Comparison of ENCODE assay signal across 9 cellular contexts in genomic region chr4:123449780-123450179, GRCh38. TPM values are rescaled to one million over a fixed set of nuclear protein-coding genes. Genes with fewer than 3 reads are reported as not detected.
DNase-seq lines count a peak whose midpoint lies in the region; ATAC-seq and TF ChIP-seq lines count a peak whose summit lies in the region.
"Had no signal": no experiment of that assay in that cellular context is flagged by ENCODE, and none has a peak within 500 bp of the region (broad histone marks: within the 10 kb centered on the region; RNA-seq: fewer than 3 reads in every experiment).

No MANE protein-coding gene starts in this region.

- H3K36me3 Mint-ChIP-seq in naive thymus-derived CD4-positive, alpha-beta T cell, result peaks cover 0 to 6% (median 0%) of the 10 kb centered on the region in 5 donors

- no peaks in the 10 kb centered on the region for H3K36me3 ChIP-seq in naive thymus-derived CD4-positive, alpha-beta T cell (ENCODE audit: control insufficient read depth in 2 of 3, insufficient read depth in 3 of 3, low read length in 3 of 3)

- H3K4me1 Mint-ChIP-seq in naive thymus-derived CD4-positive, alpha-beta T cell, result peaks cover 0 to 29% (median 4%) of the 10 kb centered on the region in 7 donors

- no peaks in the 10 kb centered on the region for H3K27me3 Mint-ChIP-seq in naive thymus-derived CD4-positive, alpha-beta T cell

- peaks cover 0 to 4% (median 0%) of the 10 kb centered on the region in 11 donors for H3K9me3 Mint-ChIP-seq in naive thymus-derived CD4-positive, alpha-beta T cell
- H3K9me3 Mint-ChIP-seq: T-helper 1 cell treated with Interleukin-12 subunit alpha and Interleukin-12 subunit beta and Interleukin-4 antibody, amounts not matched to agents 30 μg/mL and 1 μg/mL, for 36 hours had no signal

- H3K4me1 ChIP-seq in naive thymus-derived CD4-positive, alpha-beta T cell (ENCODE audit: control insufficient read depth in 2 of 2, insufficient read depth in 2 of 2, low read length in 2 of 2), result no peaks in the 10 kb centered on the region

- intact Hi-C loops in naive thymus-derived CD4-positive, alpha-beta T cell (cut with micrococcal nuclease), result loop anchor here in 1 of 2 donors (10.0 kb wide), 1 partner anchor 55 kb away; the partner anchor contains the start of gene SPRY1

- POLR2A ChIA-PET in RWPE1 (lab: Yijun Ruan, JAX; ENCODE audit: low non-redundant PET), result no interaction called here
- POLR2A ChIA-PET in naive thymus-derived CD4-positive, alpha-beta T cell (lab: Charles Lee), result no interaction called here

- H3K27me3 ChIP-seq in naive thymus-derived CD4-positive, alpha-beta T cell (ENCODE audit: control insufficient read depth in 2 of 2, insufficient read depth in 2 of 2, low read length in 2 of 2), result no peaks in the 10 kb centered on the region

- H3K27ac Mint-ChIP-seq in naive thymus-derived CD4-positive, alpha-beta T cell, result peak overlapping the region in 1 of 9 donors; percentile 30
- H3K27ac Mint-ChIP-seq: T-helper 1 cell treated with Interleukin-12 subunit alpha and Interleukin-12 subunit beta and Interleukin-4 antibody, amounts not matched to agents 30 μg/mL and 1 μg/mL, for 36 hours had no signal

- peak; percentile 4 for DNase-seq in RWPE1 (ENCODE audit: low spot score)
- no peak for DNase-seq in naive thymus-derived CD4-positive, alpha-beta T cell
- DNase-seq in stimulated activated CD4-positive, alpha-beta T cell treated with anti-CD3 and anti-CD28 coated beads, Interleukin-4, amount 100 ng/mL, for 4 hours, result no peak
- DNase-seq in NCI-H2029 treated with DMSO at 0.1 percent for 48 hours (lab: John Stamatoyannopoulos, UW), result no peak
- DNase-seq in activated CD4-positive, alpha-beta T cell treated with anti-CD3 and anti-CD28 coated beads for 48 hours, result no peak
- no peak for DNase-seq in SKM-1 (lab: John Stamatoyannopoulos, UW; ENCODE audit: unreplicated experiment)

- H3K27ac ChIP-seq in RWPE1, result no peak overlapping the region
- H3K27ac ChIP-seq in naive thymus-derived CD4-positive, alpha-beta T cell (ENCODE audit: low read depth, low read length), result no peak overlapping the region

- no peaks in the 10 kb centered on the region for H3K9me3 ChIP-seq in naive thymus-derived CD4-positive, alpha-beta T cell (ENCODE audit: control insufficient read depth in 2 of 3, low read length in 3 of 3)

- CTCF ChIA-PET in RWPE1 (lab: Yijun Ruan, JAX), result no interaction called here
- CTCF ChIA-PET in naive thymus-derived CD4-positive, alpha-beta T cell (lab: Charles Lee), result interaction anchor here (0.5 kb wide), 1 partner anchor 40 kb away, joined by 4 read pairs; no protein-coding TSS in a partner anchor

- peak overlapping the region in 1 of 10 donors; percentile 49 for H3K4me3 Mint-ChIP-seq in naive thymus-derived CD4-positive, alpha-beta T cell
- H3K4me3 Mint-ChIP-seq: T-helper 1 cell treated with Interleukin-12 subunit alpha and Interleukin-12 subunit beta and Interleukin-4 antibody, amounts not matched to agents 30 μg/mL and 1 μg/mL, for 36 hours had no signal

- ATAC-seq in GM19043 (IDR thresholded peaks at IDR 0.05; ENCODE audit: low read depth, unreplicated experiment) (peak; percentile 93), HG03025 (IDR thresholded peaks at IDR 0.05; ENCODE audit: low FRiP score, unreplicated experiment) (peak; percentile 89)
- ATAC-seq in naive thymus-derived CD4-positive, alpha-beta T cell, result peak; percentile 66

- TF ChIP-seq CTCF in RWPE1 (conservative IDR thresholded peaks at IDR 0.05; ENCODE audit: low read depth), result no peak

- H3K4me3 ChIP-seq in naive thymus-derived CD4-positive, alpha-beta T cell (ENCODE audit: low read length), result no peak overlapping the region

RNA-seq across cellular contexts. Expression of gene SPRY1, which starts 53.2 kb away (rescaled TPM):
- total RNA-seq in naive thymus-derived CD4-positive, alpha-beta T cell, result 10 to 100 TPM in 2 of 5 experiments, 1 to 10 TPM in 3; 2.5 to 20.5 (median 6.2) TPM
- 1 to 10 TPM; 1.6 to 4.3 TPM for polyA plus RNA-seq in naive thymus-derived CD4-positive, alpha-beta T cell
